Comparison of ENCODE assay signal across 8 cellular contexts in the genomic region with DNA sequence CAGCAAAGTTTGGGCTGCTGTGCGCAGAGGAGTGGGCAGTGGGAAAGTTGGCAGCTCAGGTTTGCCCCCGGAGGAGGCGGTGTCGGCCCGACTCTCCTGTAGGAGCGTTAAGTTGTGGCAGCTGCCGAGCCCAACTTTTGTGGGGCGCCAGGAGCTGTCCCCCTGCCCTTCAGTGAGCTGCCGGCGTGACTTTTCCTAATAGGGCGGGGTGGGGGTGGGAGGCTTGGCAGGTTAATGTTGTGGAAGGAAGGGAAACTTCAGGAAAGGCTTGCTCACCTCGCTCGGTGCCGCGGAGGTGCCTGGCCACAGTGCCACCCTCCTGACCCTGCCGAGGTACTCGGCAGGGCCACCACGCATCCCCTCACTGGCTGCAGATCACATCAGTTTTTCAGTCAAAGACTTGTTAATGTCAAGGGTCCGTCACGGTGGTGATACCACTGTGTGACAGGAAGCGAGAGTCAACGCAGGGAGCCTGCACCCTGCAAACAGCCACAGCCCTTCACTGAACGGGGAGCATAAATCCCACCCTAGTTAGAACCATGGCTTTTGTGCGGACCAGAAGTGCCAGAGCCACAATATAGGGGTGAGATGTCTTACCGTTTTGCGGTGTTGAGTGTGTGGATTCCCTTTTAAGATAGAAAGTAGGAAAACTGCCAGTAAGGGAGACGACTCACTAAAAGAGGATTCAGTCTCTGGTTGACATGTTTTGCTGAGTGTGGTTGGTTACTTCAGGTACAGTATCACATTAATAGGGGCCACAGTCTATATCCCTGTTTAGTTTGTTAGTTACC. TPM values are rescaled to one million over a fixed set of nuclear protein-coding genes. Genes with fewer than 3 reads are reported as not detected.
DNase-seq lines count a peak whose midpoint lies in the region; ATAC-seq and TF ChIP-seq lines count a peak whose summit lies in the region.

No MANE protein-coding gene starts in this region.

- peak overlapping the region; percentile 86 for H3K4me3 Mint-ChIP-seq in osteocyte (ENCODE audit: unreplicated experiment)

- H3K36me3 ChIP-seq in upper lobe of right lung, result no peaks in the 10 kb centered on the region

- H3K27me3 ChIP-seq in upper lobe of right lung, result no peaks in the 10 kb centered on the region

- peaks cover 8% of the 10 kb centered on the region for H3K36me3 Mint-ChIP-seq in osteocyte (ENCODE audit: unreplicated experiment)

- intact Hi-C loops in head of caudate nucleus (cut with DNase I) (loop anchor here (5.0 kb wide), 1 partner anchor 206 kb away; the partner anchor contains the start of gene LIX1), upper lobe of right lung (cut with DNase I) (no loop called here)

- peak overlapping the region; percentile 97 for H3K27ac Mint-ChIP-seq in osteocyte (ENCODE audit: unreplicated experiment)

- ATAC-seq in HG02938 (IDR thresholded peaks at IDR 0.05; ENCODE audit: unreplicated experiment), result peak; percentile 32
- peak; percentile 0 for ATAC-seq in upper lobe of right lung

- H3K4me1 ChIP-seq in upper lobe of right lung, result peaks cover 40% of the 10 kb centered on the region

- DNase-seq in NCI-H146 (lab: John Stamatoyannopoulos, UW) (peak; percentile 10), NCI-H146 treated with DMSO at 0.1 percent for 48 hours (lab: John Stamatoyannopoulos, UW; ENCODE audit: unreplicated experiment) (no peak), RPMI7951 (ENCODE audit: low read depth) (peak; percentile 28), activated gamma-delta T cell treated with Interleukin-2 at 50 U/mL for 16 hours (peak; percentile 51), head of caudate nucleus (peak in 39 of 42 donors; percentile 21 to 68 (median 40)), osteocyte (ENCODE audit: extremely low spot score, unreplicated experiment) (no peak), upper lobe of right lung (peak; percentile 72)

- H3K9me3 ChIP-seq in upper lobe of right lung, result no peaks in the 10 kb centered on the region

- H3K9me3 Mint-ChIP-seq in osteocyte (ENCODE audit: unreplicated experiment), result no peaks in the 10 kb centered on the region

- no peaks in the 10 kb centered on the region for H3K27me3 Mint-ChIP-seq in osteocyte (ENCODE audit: unreplicated experiment)

- H3K27ac ChIP-seq in upper lobe of right lung, result peak overlapping the region; percentile 98

- peak overlapping the region; percentile 96 for H3K4me3 ChIP-seq in upper lobe of right lung

- TF ChIP-seq CTCF in osteocyte (IDR thresholded peaks at IDR 0.05) (peak; percentile 29), upper lobe of right lung (IDR thresholded peaks at IDR 0.05) (no peak)

- H3K4me1 Mint-ChIP-seq in osteocyte (ENCODE audit: unreplicated experiment), result peaks cover 56% of the 10 kb centered on the region

RNA-seq across cellular contexts. Expression of gene LNPEP, which starts 0.7 kb away (rescaled TPM):
- 17.3 and 22.3 TPM in 2 replicates for total RNA-seq in RPMI7951 (2014; rRNA removed; shearing (Covaris generic))
- total RNA-seq in osteocyte (40.8 and 44.1 TPM in 2 replicates), upper lobe of right lung (50.6 TPM)

Comparison
In these comparisons a context has a peak if more than half of its experiments do, and no peak if none do; other contexts are left out.
1. DNase-seq: peak in NCI-H146 (single experiment), RPMI7951 (single experiment), activated gamma-delta T cell treated with Interleukin-2 at 50 U/mL for 16 hours (single experiment), head of caudate nucleus (39 of 42) and upper lobe of right lung (single experiment); none in NCI-H146 treated with DMSO at 0.1 percent for 48 hours (single experiment) and osteocyte (single experiment).